1 cellular context compared by ENCODE assay signal in the genomic region with DNA sequence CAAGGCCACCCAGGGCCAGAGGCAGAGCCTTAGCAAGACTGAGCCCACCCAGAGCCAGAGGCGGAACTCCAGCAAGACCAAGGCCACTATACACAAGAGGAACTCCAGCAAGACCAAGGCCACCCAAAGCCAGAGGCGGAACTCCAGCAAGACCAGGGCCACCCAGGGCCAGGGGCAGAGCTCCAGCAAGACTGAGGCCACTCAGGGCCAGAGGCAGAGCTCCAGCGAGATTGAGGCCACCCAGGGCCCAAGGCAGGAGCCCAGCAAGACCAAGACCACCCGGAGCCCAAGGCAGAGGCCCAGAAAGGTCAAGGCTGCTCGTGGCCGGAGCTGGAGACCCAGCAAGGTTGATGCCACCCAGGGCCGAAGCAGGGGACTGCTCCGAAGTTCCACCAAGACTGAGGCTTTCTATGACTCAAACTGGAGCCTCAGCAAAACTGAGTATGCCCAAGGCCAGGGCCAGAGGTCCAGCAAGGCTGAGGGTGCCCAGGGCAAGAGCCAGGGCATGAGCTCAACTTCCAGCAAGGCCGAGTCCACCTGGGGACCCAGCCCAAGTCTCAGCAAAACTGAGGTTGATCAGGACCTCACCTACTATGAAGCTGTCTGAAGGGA.
TF ChIP-seq lines count a peak whose summit lies in the region.

No MANE protein-coding gene starts in this region.

TF ChIP-seq in GM23338, 12 proteins besides CTCF, POLR2A, EP300 and RAD21 (continued from another document):
- TF ChIP-seq, protein P1, sequence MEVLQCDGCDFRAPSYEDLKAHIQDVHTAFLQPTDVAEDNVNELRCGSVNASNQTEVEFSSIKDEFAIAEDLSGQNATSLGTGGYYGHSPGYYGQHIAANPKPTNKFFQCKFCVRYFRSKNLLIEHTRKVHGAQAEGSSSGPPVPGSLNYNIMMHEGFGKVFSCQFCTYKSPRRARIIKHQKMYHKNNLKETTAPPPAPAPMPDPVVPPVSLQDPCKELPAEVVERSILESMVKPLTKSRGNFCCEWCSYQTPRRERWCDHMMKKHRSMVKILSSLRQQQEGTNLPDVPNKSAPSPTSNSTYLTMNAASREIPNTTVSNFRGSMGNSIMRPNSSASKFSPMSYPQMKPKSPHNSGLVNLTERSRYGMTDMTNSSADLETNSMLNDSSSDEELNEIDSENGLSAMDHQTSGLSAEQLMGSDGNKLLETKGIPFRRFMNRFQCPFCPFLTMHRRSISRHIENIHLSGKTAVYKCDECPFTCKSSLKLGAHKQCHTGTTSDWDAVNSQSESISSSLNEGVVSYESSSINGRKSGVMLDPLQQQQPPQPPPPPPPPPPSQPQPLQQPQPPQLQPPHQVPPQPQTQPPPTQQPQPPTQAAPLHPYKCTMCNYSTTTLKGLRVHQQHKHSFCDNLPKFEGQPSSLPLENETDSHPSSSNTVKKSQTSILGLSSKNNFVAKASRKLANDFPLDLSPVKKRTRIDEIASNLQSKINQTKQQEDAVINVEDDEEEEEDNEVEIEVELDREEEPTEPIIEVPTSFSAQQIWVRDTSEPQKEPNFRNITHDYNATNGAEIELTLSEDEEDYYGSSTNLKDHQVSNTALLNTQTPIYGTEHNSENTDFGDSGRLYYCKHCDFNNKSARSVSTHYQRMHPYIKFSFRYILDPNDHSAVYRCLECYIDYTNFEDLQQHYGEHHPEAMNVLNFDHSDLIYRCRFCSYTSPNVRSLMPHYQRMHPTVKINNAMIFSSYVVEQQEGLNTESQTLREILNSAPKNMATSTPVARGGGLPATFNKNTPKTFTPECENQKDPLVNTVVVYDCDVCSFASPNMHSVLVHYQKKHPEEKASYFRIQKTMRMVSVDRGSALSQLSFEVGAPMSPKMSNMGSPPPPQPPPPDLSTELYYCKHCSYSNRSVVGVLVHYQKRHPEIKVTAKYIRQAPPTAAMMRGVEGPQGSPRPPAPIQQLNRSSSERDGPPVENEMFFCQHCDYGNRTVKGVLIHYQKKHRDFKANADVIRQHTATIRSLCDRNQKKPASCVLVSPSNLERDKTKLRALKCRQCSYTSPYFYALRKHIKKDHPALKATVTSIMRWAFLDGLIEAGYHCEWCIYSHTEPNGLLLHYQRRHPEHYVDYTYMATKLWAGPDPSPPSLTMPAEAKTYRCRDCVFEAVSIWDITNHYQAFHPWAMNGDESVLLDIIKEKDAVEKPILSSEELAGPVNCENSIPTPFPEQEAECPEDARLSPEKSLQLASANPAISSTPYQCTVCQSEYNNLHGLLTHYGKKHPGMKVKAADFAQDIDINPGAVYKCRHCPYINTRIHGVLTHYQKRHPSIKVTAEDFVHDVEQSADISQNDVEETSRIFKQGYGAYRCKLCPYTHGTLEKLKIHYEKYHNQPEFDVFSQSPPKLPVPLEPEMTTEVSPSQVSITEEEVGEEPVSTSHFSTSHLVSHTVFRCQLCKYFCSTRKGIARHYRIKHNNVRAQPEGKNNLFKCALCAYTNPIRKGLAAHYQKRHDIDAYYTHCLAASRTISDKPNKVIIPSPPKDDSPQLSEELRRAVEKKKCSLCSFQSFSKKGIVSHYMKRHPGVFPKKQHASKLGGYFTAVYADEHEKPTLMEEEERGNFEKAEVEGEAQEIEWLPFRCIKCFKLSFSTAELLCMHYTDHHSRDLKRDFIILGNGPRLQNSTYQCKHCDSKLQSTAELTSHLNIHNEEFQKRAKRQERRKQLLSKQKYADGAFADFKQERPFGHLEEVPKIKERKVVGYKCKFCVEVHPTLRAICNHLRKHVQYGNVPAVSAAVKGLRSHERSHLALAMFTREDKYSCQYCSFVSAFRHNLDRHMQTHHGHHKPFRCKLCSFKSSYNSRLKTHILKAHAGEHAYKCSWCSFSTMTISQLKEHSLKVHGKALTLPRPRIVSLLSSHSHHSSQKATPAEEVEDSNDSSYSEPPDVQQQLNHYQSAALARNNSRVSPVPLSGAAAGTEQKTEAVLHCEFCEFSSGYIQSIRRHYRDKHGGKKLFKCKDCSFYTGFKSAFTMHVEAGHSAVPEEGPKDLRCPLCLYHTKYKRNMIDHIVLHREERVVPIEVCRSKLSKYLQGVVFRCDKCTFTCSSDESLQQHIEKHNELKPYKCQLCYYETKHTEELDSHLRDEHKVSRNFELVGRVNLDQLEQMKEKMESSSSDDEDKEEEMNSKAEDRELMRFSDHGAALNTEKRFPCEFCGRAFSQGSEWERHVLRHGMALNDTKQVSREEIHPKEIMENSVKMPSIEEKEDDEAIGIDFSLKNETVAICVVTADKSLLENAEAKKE (CRISPR knock-in tag; IDR thresholded peaks at IDR 0.05): no peak
- no peak for TF ChIP-seq CREB1 (CRISPR knock-in tag; IDR thresholded peaks at IDR 0.05; ENCODE audit: low read depth)
- TF ChIP-seq EZH2 (IDR thresholded peaks at IDR 0.05; ENCODE audit: low read depth, unreplicated experiment): no peak
- TF ChIP-seq ZNF114 (CRISPR knock-in tag; IDR thresholded peaks at IDR 0.05): no peak
- no peak for TF ChIP-seq NANOG (IDR thresholded peaks at IDR 0.05; ENCODE audit: borderline replicate concordance)
- TF ChIP-seq, protein P2, sequence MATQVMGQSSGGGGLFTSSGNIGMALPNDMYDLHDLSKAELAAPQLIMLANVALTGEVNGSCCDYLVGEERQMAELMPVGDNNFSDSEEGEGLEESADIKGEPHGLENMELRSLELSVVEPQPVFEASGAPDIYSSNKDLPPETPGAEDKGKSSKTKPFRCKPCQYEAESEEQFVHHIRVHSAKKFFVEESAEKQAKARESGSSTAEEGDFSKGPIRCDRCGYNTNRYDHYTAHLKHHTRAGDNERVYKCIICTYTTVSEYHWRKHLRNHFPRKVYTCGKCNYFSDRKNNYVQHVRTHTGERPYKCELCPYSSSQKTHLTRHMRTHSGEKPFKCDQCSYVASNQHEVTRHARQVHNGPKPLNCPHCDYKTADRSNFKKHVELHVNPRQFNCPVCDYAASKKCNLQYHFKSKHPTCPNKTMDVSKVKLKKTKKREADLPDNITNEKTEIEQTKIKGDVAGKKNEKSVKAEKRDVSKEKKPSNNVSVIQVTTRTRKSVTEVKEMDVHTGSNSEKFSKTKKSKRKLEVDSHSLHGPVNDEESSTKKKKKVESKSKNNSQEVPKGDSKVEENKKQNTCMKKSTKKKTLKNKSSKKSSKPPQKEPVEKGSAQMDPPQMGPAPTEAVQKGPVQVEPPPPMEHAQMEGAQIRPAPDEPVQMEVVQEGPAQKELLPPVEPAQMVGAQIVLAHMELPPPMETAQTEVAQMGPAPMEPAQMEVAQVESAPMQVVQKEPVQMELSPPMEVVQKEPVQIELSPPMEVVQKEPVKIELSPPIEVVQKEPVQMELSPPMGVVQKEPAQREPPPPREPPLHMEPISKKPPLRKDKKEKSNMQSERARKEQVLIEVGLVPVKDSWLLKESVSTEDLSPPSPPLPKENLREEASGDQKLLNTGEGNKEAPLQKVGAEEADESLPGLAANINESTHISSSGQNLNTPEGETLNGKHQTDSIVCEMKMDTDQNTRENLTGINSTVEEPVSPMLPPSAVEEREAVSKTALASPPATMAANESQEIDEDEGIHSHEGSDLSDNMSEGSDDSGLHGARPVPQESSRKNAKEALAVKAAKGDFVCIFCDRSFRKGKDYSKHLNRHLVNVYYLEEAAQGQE (IDR thresholded peaks at IDR 0.05; ENCODE audit: unreplicated experiment): no peak
- no peak for TF ChIP-seq ZNF331 (CRISPR knock-in tag; IDR thresholded peaks at IDR 0.05; ENCODE audit: low read depth)
- TF ChIP-seq JUNB (IDR thresholded peaks at IDR 0.05; ENCODE audit: unreplicated experiment): no peak
- TF ChIP-seq POLR2AphosphoS5 (IDR thresholded peaks at IDR 0.05; ENCODE audit: low read depth): no peak
- no peak for TF ChIP-seq STAT1 (IDR thresholded peaks at IDR 0.05; ENCODE audit: unreplicated experiment)
- TF ChIP-seq, protein P3, sequence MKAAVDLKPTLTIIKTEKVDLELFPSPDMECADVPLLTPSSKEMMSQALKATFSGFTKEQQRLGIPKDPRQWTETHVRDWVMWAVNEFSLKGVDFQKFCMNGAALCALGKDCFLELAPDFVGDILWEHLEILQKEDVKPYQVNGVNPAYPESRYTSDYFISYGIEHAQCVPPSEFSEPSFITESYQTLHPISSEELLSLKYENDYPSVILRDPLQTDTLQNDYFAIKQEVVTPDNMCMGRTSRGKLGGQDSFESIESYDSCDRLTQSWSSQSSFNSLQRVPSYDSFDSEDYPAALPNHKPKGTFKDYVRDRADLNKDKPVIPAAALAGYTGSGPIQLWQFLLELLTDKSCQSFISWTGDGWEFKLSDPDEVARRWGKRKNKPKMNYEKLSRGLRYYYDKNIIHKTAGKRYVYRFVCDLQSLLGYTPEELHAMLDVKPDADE (IDR thresholded peaks at IDR 0.05): no peak
